ENCODE assay signal across 1 cellular context in the genomic region with DNA sequence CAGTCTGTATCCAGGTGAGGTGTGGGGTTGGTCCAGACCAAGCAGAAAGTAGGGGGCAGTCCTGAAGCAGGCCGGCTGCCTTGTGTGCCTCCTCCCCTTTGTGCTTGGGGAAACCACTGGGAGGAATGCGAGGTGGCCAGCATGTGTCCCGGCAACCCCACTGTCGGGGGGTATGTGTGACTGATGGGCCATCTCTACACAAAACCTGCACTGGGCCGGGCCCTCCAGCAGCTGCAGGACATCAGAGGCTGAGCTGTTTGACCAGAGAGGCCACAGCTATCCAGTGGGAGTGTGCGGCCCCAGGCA.
TF ChIP-seq lines count a peak whose summit lies in the region.

No MANE protein-coding gene starts in this region.

TF ChIP-seq in SK-N-SH treated with all-trans-retinoic acid at 6 μM for 48 hours, 23 proteins besides CTCF, POLR2A, EP300 and RAD21:
- no peak for TF ChIP-seq GLIS3 (CRISPR knock-in tag; IDR thresholded peaks at IDR 0.05)
